In genomic region chr3:195658381-195659135, GRCh38 we compare ENCODE assay signal across 8 cellular contexts.
A peak's percentile ranks its signal among the peaks of the same experiment; 100 is the strongest.
DNase-seq lines count a peak whose midpoint lies in the region; ATAC-seq and TF ChIP-seq lines count a peak whose summit lies in the region.
"Not testable (repeated sequence)": the region's sequence is repeated elsewhere in the genome, so short reads cannot be mapped to it uniquely, and the experiment has no call there.

No MANE protein-coding gene starts in this region.

- peak overlapping the region; percentile 66 for H3K9ac ChIP-seq in DND-41 (ENCODE audit: low read depth, low read length)

- ATAC-seq in DND-41 (ENCODE audit: insufficient read depth, low read depth) (peak; percentile 29), GM21447 (IDR thresholded peaks at IDR 0.05; ENCODE audit: unreplicated experiment) (peak; percentile 28), HG03039 (IDR thresholded peaks at IDR 0.05; ENCODE audit: unreplicated experiment) (peak; percentile 36), gastroesophageal sphincter (peak; percentile 80), natural killer cell (peak; percentile 51 to 78 (median 54))

- H4K20me1 ChIP-seq in DND-41 (ENCODE audit: insufficient read depth, low read length); OCI-LY7 (ENCODE audit: insufficient read depth, low read length): not testable (repeated sequence)

- not testable (repeated sequence) for H3K9me3 ChIP-seq in DND-41 (ENCODE audit: insufficient read depth, low read length, severe bottlenecking); OCI-LY7 (ENCODE audit: low read length); gastroesophageal sphincter; testis

- H3K36me3 Mint-ChIP-seq in activated naive CD4-positive, alpha-beta T cell treated with anti-CD3 and anti-CD28 coated beads, Interleukin-2, amount 50 U/mL, for 24 hours; natural killer cell: not testable (repeated sequence)

- peak overlapping the region; percentile 45 for H3K4me2 ChIP-seq in DND-41 (ENCODE audit: insufficient read depth, low read length)
- peak overlapping the region; percentile 36; the same call in 1 of the 2 replicates for H3K4me2 ChIP-seq in OCI-LY7 (ENCODE audit: low read length)

- not testable (repeated sequence) for H3K9me2 ChIP-seq in OCI-LY7 (ENCODE audit: insufficient read depth, low read length)

- TF ChIP-seq CTCF in DND-41 (IDR thresholded peaks at IDR 0.05; ENCODE audit: borderline replicate concordance, extremely low read depth, low read length, poor library complexity, severe bottlenecking); OCI-LY7 (conservative IDR thresholded peaks at IDR 0.05; ENCODE audit: low read length); gastroesophageal sphincter (IDR thresholded peaks at IDR 0.05); natural killer cell (IDR thresholded peaks at IDR 0.05); testis (IDR thresholded peaks at IDR 0.05): not testable (repeated sequence)

- TF ChIP-seq POLR2A in gastroesophageal sphincter (IDR thresholded peaks at IDR 0.05); testis (IDR thresholded peaks at IDR 0.05): not testable (repeated sequence)

- not testable (repeated sequence) for H3K9me3 Mint-ChIP-seq in activated naive CD4-positive, alpha-beta T cell treated with anti-CD3 and anti-CD28 coated beads, Interleukin-2, amount 50 U/mL, for 24 hours; natural killer cell

- not testable (repeated sequence) for BruUV-seq in OCI-LY7 (replicated peaks; lab: Mats Ljungman, UMichigan)

- H3K79me2 ChIP-seq in DND-41 (ENCODE audit: insufficient read depth, low read length); OCI-LY7 (ENCODE audit: insufficient read depth, low read depth, low read length): not testable (repeated sequence)

- not testable (repeated sequence) for DNase-seq in DND-41; OCI-LY7 (ENCODE audit: low spot score); natural killer cell; testis

- H3K27me3 Mint-ChIP-seq in activated naive CD4-positive, alpha-beta T cell treated with anti-CD3 and anti-CD28 coated beads, Interleukin-2, amount 50 U/mL, for 24 hours; natural killer cell (ENCODE audit: low read depth in 2 of 2): not testable (repeated sequence)

- peak overlapping the region; percentile 11 for H3K4me3 Mint-ChIP-seq in activated naive CD4-positive, alpha-beta T cell treated with anti-CD3 and anti-CD28 coated beads, Interleukin-2, amount 50 U/mL, for 24 hours
- peak overlapping the region; percentile 37 for H3K4me3 Mint-ChIP-seq in natural killer cell

- not testable (repeated sequence) for H3K27ac ChIP-seq in DND-41 (ENCODE audit: low read length); OCI-LY7 (ENCODE audit: low read depth, low read length, poor library complexity, severe bottlenecking); testis
- H3K27ac ChIP-seq in gastroesophageal sphincter = peak overlapping the region; percentile 66 to 90 (median 89)

- POLR2A ChIA-PET in OCI-LY7 (lab: Charles Lee) = not testable (repeated sequence)

- H3K36me3 ChIP-seq in DND-41 (ENCODE audit: insufficient read depth, low read length); OCI-LY7 (ENCODE audit: insufficient read depth, low read length); gastroesophageal sphincter; testis (ENCODE audit: low read depth, missing control alignments): not testable (repeated sequence)

- CTCF ChIA-PET in OCI-LY7 (lab: Charles Lee; ENCODE audit: unreplicated experiment) = not testable (repeated sequence)

- H3K4me1 Mint-ChIP-seq in activated naive CD4-positive, alpha-beta T cell treated with anti-CD3 and anti-CD28 coated beads, Interleukin-2, amount 50 U/mL, for 24 hours; natural killer cell: not testable (repeated sequence)

- H3K27me3 ChIP-seq in DND-41 (ENCODE audit: insufficient read depth, low read length, poor library complexity); gastroesophageal sphincter; testis: not testable (repeated sequence)

- TF ChIP-seq EP300 in gastroesophageal sphincter (IDR thresholded peaks at IDR 0.05) = not testable (repeated sequence)

- intact Hi-C loops in OCI-LY7 (cut with micrococcal nuclease; ENCODE audit: unreplicated experiment); natural killer cell (cut with micrococcal nuclease); testis (cut with DNase I; ENCODE audit: low total_unique reads): not testable (repeated sequence)

- WGBS in gastroesophageal sphincter (ENCODE audit: low coverage in 1 of 2), 2 donors = 6 to 8% methylated on average over 3 of the region's 53 CpGs
- WGBS in testis, 2 donors = 4 to 9% methylated on average over 3 of the region's 53 CpGs

- not testable (repeated sequence) for H2AFZ ChIP-seq in DND-41 (ENCODE audit: low read depth, low read length); OCI-LY7 (ENCODE audit: low read length)

- peak overlapping the region in 1 of 2 experiments; percentile 56; a peak in 3 of 4 replicates for H3K4me3 ChIP-seq in DND-41 (ENCODE audit: low read depth in 1 of 2, low read length in 2 of 2)
- H3K4me3 ChIP-seq in OCI-LY7 (ENCODE audit: low read depth, low read length, poor library complexity, severe bottlenecking) = peak overlapping the region; percentile 71
- H3K4me3 ChIP-seq in gastroesophageal sphincter = peak overlapping the region; percentile 63 to 80
- H3K4me3 ChIP-seq in testis = peak overlapping the region; percentile 57 to 72

- not testable (repeated sequence) for H3K27ac Mint-ChIP-seq in activated naive CD4-positive, alpha-beta T cell treated with anti-CD3 and anti-CD28 coated beads, Interleukin-2, amount 50 U/mL, for 24 hours; natural killer cell

- H3K4me1 ChIP-seq in DND-41 (ENCODE audit: insufficient read depth, low read length); OCI-LY7 (ENCODE audit: insufficient read depth, low read length, poor library complexity, severe bottlenecking); testis: not testable (repeated sequence)
- peaks cover 0 to 14% (median 0%) of the 10 kb centered on the region in 3 donors for H3K4me1 ChIP-seq in gastroesophageal sphincter

Comparison
In these comparisons a context has a peak if more than half of its experiments do, and no peak if none do; other contexts are left out.
1. ATAC-seq: peak in every context shown above with its lines; median percentile 80 in gastroesophageal sphincter; 54 in natural killer cell; 36 in HG03039; 29 in DND-41; 28 in GM21447.